In genomic region chr1:31772669-31773248, GRCh38 we compare ENCODE assay signal across 10 cellular contexts. TPM values are rescaled to one million over a fixed set of nuclear protein-coding genes. Genes with fewer than 3 reads are reported as not detected.
DNase-seq lines count a peak whose midpoint lies in the region; ATAC-seq lines count a peak whose summit lies in the region.
"Had no signal": no experiment of that assay in that cellular context is flagged by ENCODE, and none has a peak within 500 bp of the region (broad histone marks: within the 10 kb centered on the region; RNA-seq: fewer than 3 reads in every experiment).

No MANE protein-coding gene starts in this region.

- H3K27me3 Mint-ChIP-seq in T-helper 2 cell treated with Interferon-gamma antibody and Interleukin-4, amounts not matched to agents 5 μg/mL and 100 μg/mL, for 36 hours (ENCODE audit: low read depth) = peaks cover 39% of the 10 kb centered on the region
- H3K27me3 Mint-ChIP-seq in activated naive CD8-positive, alpha-beta T cell treated with anti-CD3 and anti-CD28 coated beads for 36 hours = peaks cover 35% of the 10 kb centered on the region
- peaks cover 59% of the 10 kb centered on the region for H3K27me3 Mint-ChIP-seq in stimulated activated memory B cell treated with anti-CD40 and anti-IgM and Interleukin-4, amounts not matched to agents 10 μg/mL and 1 μg/mL and 100 μg/mL, for 72 hours

- H3K36me3 ChIP-seq in iPS-20b (ENCODE audit: insufficient read depth, low read depth, low read length) = no peaks in the 10 kb centered on the region

- H3K36me3 Mint-ChIP-seq in T-helper 2 cell treated with Interferon-gamma antibody and Interleukin-4, amounts not matched to agents 5 μg/mL and 100 μg/mL, for 36 hours (ENCODE audit: low read depth) = no peaks in the 10 kb centered on the region
- H3K36me3 Mint-ChIP-seq in activated naive CD8-positive, alpha-beta T cell treated with anti-CD3 and anti-CD28 coated beads for 36 hours = no peaks in the 10 kb centered on the region
- H3K36me3 Mint-ChIP-seq in stimulated activated memory B cell treated with anti-CD40 and anti-IgM and Interleukin-4, amounts not matched to agents 10 μg/mL and 1 μg/mL and 100 μg/mL, for 72 hours = no peaks in the 10 kb centered on the region

- peak overlapping the region; percentile 64 for H3K4me3 ChIP-seq in iPS-20b (ENCODE audit: low read length)
- H3K4me3 ChIP-seq: mucosa of descending colon had no signal

- no peaks in the 10 kb centered on the region; the same call in 1 of the 2 replicates for H3K4me1 ChIP-seq in iPS-20b (ENCODE audit: insufficient read depth, low read length)

- no peaks in the 10 kb centered on the region for H3K9me3 ChIP-seq in iPS-20b (ENCODE audit: insufficient read depth, low read depth, low read length)
- H3K9me3 ChIP-seq: mucosa of descending colon had no signal

- H3K9ac ChIP-seq in iPS-20b (ENCODE audit: low read depth, low read length) = no peak overlapping the region; the same call in 1 of the 2 replicates

- no peaks in the 10 kb centered on the region for H3K9me3 Mint-ChIP-seq in T-helper 2 cell treated with Interferon-gamma antibody and Interleukin-4, amounts not matched to agents 5 μg/mL and 100 μg/mL, for 36 hours
- H3K9me3 Mint-ChIP-seq in activated naive CD8-positive, alpha-beta T cell treated with anti-CD3 and anti-CD28 coated beads for 36 hours = no peaks in the 10 kb centered on the region
- H3K9me3 Mint-ChIP-seq in stimulated activated memory B cell treated with anti-CD40 and anti-IgM and Interleukin-4, amounts not matched to agents 10 μg/mL and 1 μg/mL and 100 μg/mL, for 72 hours = no peaks in the 10 kb centered on the region

- no peak overlapping the region for H3K27ac Mint-ChIP-seq in T-helper 2 cell treated with Interferon-gamma antibody and Interleukin-4, amounts not matched to agents 5 μg/mL and 100 μg/mL, for 36 hours
- no peak overlapping the region for H3K27ac Mint-ChIP-seq in activated naive CD8-positive, alpha-beta T cell treated with anti-CD3 and anti-CD28 coated beads for 36 hours
- peak overlapping the region; percentile 63 for H3K27ac Mint-ChIP-seq in stimulated activated memory B cell treated with anti-CD40 and anti-IgM and Interleukin-4, amounts not matched to agents 10 μg/mL and 1 μg/mL and 100 μg/mL, for 72 hours

- peaks cover 38% of the 10 kb centered on the region for H3K4me1 Mint-ChIP-seq in T-helper 2 cell treated with Interferon-gamma antibody and Interleukin-4, amounts not matched to agents 5 μg/mL and 100 μg/mL, for 36 hours (ENCODE audit: low read depth)
- peaks cover 32% of the 10 kb centered on the region for H3K4me1 Mint-ChIP-seq in activated naive CD8-positive, alpha-beta T cell treated with anti-CD3 and anti-CD28 coated beads for 36 hours
- H3K4me1 Mint-ChIP-seq in stimulated activated memory B cell treated with anti-CD40 and anti-IgM and Interleukin-4, amounts not matched to agents 10 μg/mL and 1 μg/mL and 100 μg/mL, for 72 hours = peaks cover 33% of the 10 kb centered on the region

- peak overlapping the region; percentile 78 for H3K4me3 Mint-ChIP-seq in T-helper 2 cell treated with Interferon-gamma antibody and Interleukin-4, amounts not matched to agents 5 μg/mL and 100 μg/mL, for 36 hours
- peak overlapping the region; percentile 75 for H3K4me3 Mint-ChIP-seq in activated naive CD8-positive, alpha-beta T cell treated with anti-CD3 and anti-CD28 coated beads for 36 hours
- H3K4me3 Mint-ChIP-seq in stimulated activated memory B cell treated with anti-CD40 and anti-IgM and Interleukin-4, amounts not matched to agents 10 μg/mL and 1 μg/mL and 100 μg/mL, for 72 hours = peak overlapping the region; percentile 79

- peaks cover 69% of the 10 kb centered on the region for H3K27me3 ChIP-seq in iPS-20b (ENCODE audit: insufficient read depth, low read length)

- DNase-seq in T-helper 2 cell treated with Interferon-gamma antibody and Interleukin-4, amounts not matched to agents 5 μg/mL and 100 μg/mL, for 36 hours (ENCODE audit: low spot score) = no peak
- DNase-seq in T-helper 2 cell (no peak), SHP77 treated with DMSO at 0.1 percent for 48 hours (lab: John Stamatoyannopoulos, UW) (no peak)
- DNase-seq in activated naive CD8-positive, alpha-beta T cell treated with anti-CD3 and anti-CD28 coated beads for 36 hours = no peak
- DNase-seq: mucosa of descending colon, NCI-H1694 had no signal

- peak; percentile 28 for ATAC-seq in stimulated activated memory B cell treated with anti-CD40 and anti-IgM and Interleukin-4, amounts not matched to agents 10 μg/mL and 1 μg/mL and 100 μg/mL, for 72 hours
- ATAC-seq in GM21423 (IDR thresholded peaks at IDR 0.05; ENCODE audit: unreplicated experiment) (no peak), GM18907 (IDR thresholded peaks at IDR 0.05; ENCODE audit: unreplicated experiment) (no peak)

- no peak overlapping the region for H3K27ac ChIP-seq in iPS-20b (ENCODE audit: low read length)

RNA-seq across cellular contexts. Expression of gene ADGRB2, which starts 8.6 kb away (rescaled TPM):
- total RNA-seq in activated naive CD8-positive, alpha-beta T cell treated with anti-CD3 and anti-CD28 coated beads for 36 hours = under 1 TPM; 0.08 to 0.18 TPM

RNA-seq across cellular contexts. Expression of gene SPOCD1, which starts 43.1 kb away (rescaled TPM):
- total RNA-seq in activated naive CD8-positive, alpha-beta T cell treated with anti-CD3 and anti-CD28 coated beads for 36 hours = not detected
